Comparison of ENCODE assay signal across 18 cellular contexts in genomic region chr5:1151316-1151715, GRCh38. TPM values are rescaled to one million over a fixed set of nuclear protein-coding genes. Genes with fewer than 3 reads are reported as not detected.
"Had no signal": no experiment of that assay in that cellular context is flagged by ENCODE, and none has a peak within 500 bp of the region (broad histone marks: within the 10 kb centered on the region; RNA-seq: fewer than 3 reads in every experiment).

No MANE protein-coding gene starts in this region.

- H3K36me3 ChIP-seq: esophagus squamous epithelium, pancreas had no signal

- H3K4me3 ChIP-seq: esophagus squamous epithelium, pancreas, testis had no signal

- H3K4me3 Mint-ChIP-seq: activated CD4-positive, alpha-beta T cell treated with anti-CD3 and anti-CD28 coated beads, Interleukin-2, amount 10 ng/mL, durations not matched to agents 7 days and 5 days; activated naive CD4-positive, alpha-beta T cell treated with anti-CD3 and anti-CD28 coated beads for 36 hours; activated T-helper 17 cell treated with anti-CD3 and anti-CD28 coated beads, Interleukin-2, amount 50 U/mL, for 72 hours; stimulated activated naive CD8-positive, alpha-beta T cell treated with anti-CD3 and anti-CD28 coated beads, Interleukin-15, amount 100 ng/mL, for 72 hours had no signal

- H3K9me3 ChIP-seq: pancreas, testis had no signal

- H3K4me1 Mint-ChIP-seq: activated CD4-positive, alpha-beta T cell treated with anti-CD3 and anti-CD28 coated beads, Interleukin-2, amount 10 ng/mL, durations not matched to agents 7 days and 5 days had no signal

- H3K27ac Mint-ChIP-seq: activated CD4-positive, alpha-beta T cell treated with anti-CD3 and anti-CD28 coated beads, Interleukin-2, amount 10 ng/mL, durations not matched to agents 7 days and 5 days; activated naive CD4-positive, alpha-beta T cell treated with anti-CD3 and anti-CD28 coated beads for 36 hours; activated T-helper 17 cell treated with anti-CD3 and anti-CD28 coated beads, Interleukin-2, amount 50 U/mL, for 72 hours; stimulated activated naive CD8-positive, alpha-beta T cell treated with anti-CD3 and anti-CD28 coated beads, Interleukin-15, amount 100 ng/mL, for 72 hours had no signal

- H3K9me3 Mint-ChIP-seq: activated B cell treated with CpG ODN at 0.5 μM for 24 hours; activated CD4-positive, alpha-beta T cell treated with anti-CD3 and anti-CD28 coated beads, Interleukin-2, amount 10 ng/mL, durations not matched to agents 7 days and 5 days; activated naive CD4-positive, alpha-beta T cell treated with anti-CD3 and anti-CD28 coated beads for 36 hours; activated T-helper 17 cell treated with anti-CD3 and anti-CD28 coated beads, Interleukin-2, amount 50 U/mL, for 72 hours; stimulated activated naive CD8-positive, alpha-beta T cell treated with anti-CD3 and anti-CD28 coated beads, Interleukin-15, amount 100 ng/mL, for 72 hours had no signal

- DNase-seq: activated CD4-positive, alpha-beta T cell treated with anti-CD3 and anti-CD28 coated beads, Interleukin-2, amount 10 ng/mL, durations not matched to agents 7 days and 5 days; activated CD8-positive, alpha-beta memory T cell treated with anti-CD3 and anti-CD28 coated beads for 24 hours; activated naive CD4-positive, alpha-beta T cell treated with anti-CD3 and anti-CD28 coated beads for 36 hours; esophagus squamous epithelium; foreskin fibroblast; glutamatergic neuron; left cardiac atrium; mammary epithelial cell; pancreas; stimulated activated CD4-positive, alpha-beta T cell treated with anti-CD3 and anti-CD28 coated beads, Interleukin-4, amount 100 ng/mL, for 24 hours; stimulated activated naive CD8-positive, alpha-beta T cell treated with anti-CD3 and anti-CD28 coated beads, Interleukin-15, amount 100 ng/mL, for 72 hours; testis had no signal

- H3K27me3 ChIP-seq: testis had no signal

- FAIRE-seq: astrocyte, pancreas had no signal

- H3K4me1 ChIP-seq: pancreas had no signal

- H3K27ac ChIP-seq: esophagus squamous epithelium, pancreas, testis had no signal

RNA-seq across cellular contexts. Expression of gene SLC6A19, which starts 50.1 kb away (rescaled TPM):
- total RNA-seq: activated B cell treated with CpG ODN at 0.5 μM for 24 hours; activated CD4-positive, alpha-beta T cell treated with anti-CD3 and anti-CD28 coated beads, Interleukin-2, amount 10 ng/mL, durations not matched to agents 7 days and 5 days; activated naive CD4-positive, alpha-beta T cell treated with anti-CD3 and anti-CD28 coated beads for 36 hours; activated T-helper 17 cell treated with anti-CD3 and anti-CD28 coated beads, Interleukin-2, amount 50 U/mL, for 72 hours; astrocyte; esophagus squamous epithelium; left cardiac atrium; mammary epithelial cell; renal cortical epithelial cell; ureter had no signal
- polyA plus RNA-seq: mammary epithelial cell, neural cell had no signal
